13 cellular contexts compared by ENCODE assay signal in the genomic region with DNA sequence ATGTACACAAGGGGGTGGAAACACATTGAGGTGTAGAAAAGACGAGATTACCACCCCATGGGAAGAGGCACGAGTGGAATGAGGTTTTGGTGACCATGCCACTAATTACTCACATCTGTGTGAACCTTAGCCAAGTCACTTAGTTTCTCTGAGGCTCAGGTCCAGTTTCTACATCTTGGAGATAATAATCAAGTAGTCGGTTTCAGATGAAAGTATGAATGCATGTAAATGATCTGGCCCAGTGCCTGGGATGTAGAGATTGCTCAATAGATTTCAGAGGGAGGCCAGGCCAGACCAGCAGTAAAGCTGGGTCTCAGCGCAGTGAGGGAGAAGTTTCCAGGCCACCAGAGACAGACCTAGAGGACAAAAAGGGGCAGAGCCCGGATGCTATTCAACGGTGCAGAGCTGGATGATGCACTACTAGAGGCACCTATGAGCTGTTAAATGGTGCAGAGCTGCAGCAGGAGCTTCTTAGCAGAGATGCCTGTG.
A peak's percentile ranks its signal among the peaks of the same experiment; 100 is the strongest.
DNase-seq lines count a peak whose midpoint lies in the region; ATAC-seq, FAIRE-seq and TF ChIP-seq lines count a peak whose summit lies in the region.
"Had no signal": no experiment of that assay in that cellular context is flagged by ENCODE, and none has a peak within 500 bp of the region (broad histone marks: within the 10 kb centered on the region; RNA-seq: fewer than 3 reads in every experiment).

No MANE protein-coding gene starts in this region.

- H3K4me1 ChIP-seq in A549 (peaks cover 48% of the 10 kb centered on the region), SJSA1 (replicated peaks) (peaks cover 58% of the 10 kb centered on the region)

- peak overlapping the region; percentile 9; the same call in 1 of the 3 replicates for H3K4me3 ChIP-seq in A549
- no peak overlapping the region for H3K4me3 ChIP-seq in SJSA1
- H3K4me3 ChIP-seq: cardiac muscle cell had no signal

- no peaks in the 10 kb centered on the region for H3K27me3 ChIP-seq in SJSA1 (replicated peaks)
- H3K27me3 ChIP-seq: cardiac muscle cell had no signal

- no peaks in the 10 kb centered on the region for H3K36me3 ChIP-seq in SJSA1
- H3K36me3 ChIP-seq: cardiac muscle cell had no signal

- CTCF ChIA-PET in A549 (lab: Yijun Ruan, JAX) (interaction anchor here (0.9 to 2.8 kb wide), 2 partner anchors 19 to 251 kb away, joined by 4 to 8 read pairs; no protein-coding TSS in a partner anchor), GM10248 (lab: Yijun Ruan, JAX) (no interaction called here)

- no peaks in the 10 kb centered on the region for H3K9me3 ChIP-seq in A549
- no peaks in the 10 kb centered on the region for H3K9me3 ChIP-seq in SJSA1 (replicated peaks)

- H3K27ac ChIP-seq in A549 (peak overlapping the region; percentile 94 to 97), SJSA1 (peak overlapping the region; percentile 98)

- POLR2A ChIA-PET in A549 (lab: Yijun Ruan, JAX) (no interaction called here), GM10248 (lab: Yijun Ruan, JAX) (no interaction called here)

- TF ChIP-seq EP300 in A549 (IDR thresholded peaks at IDR 0.05): no peak

- peak overlapping the region; percentile 84 for H3K4me2 ChIP-seq in A549

- no peak for TF ChIP-seq POLR2A in A549 (IDR thresholded peaks at IDR 0.05; ENCODE audit: low read length)

- no peak for TF ChIP-seq RAD21 in A549 (conservative IDR thresholded peaks at IDR 0.05 in 1 of 2, IDR thresholded peaks at IDR 0.05 in 1 of 2)

- FAIRE-seq in A549 (lab: Jason Lieb, UNC): no peak

- WGBS in A549 (ENCODE audit: missing lambda C conversion rate): 18% methylated on average over 6 of the region's 6 CpGs

- TF ChIP-seq CTCF in A549 (IDR thresholded peaks at IDR 0.05) (no peak), GM10248 (IDR thresholded peaks at IDR 0.05; ENCODE audit: control extremely low read depth, extremely low read depth, low read depth, missing control alignments) (no peak)

- ATAC-seq in A549 (peak in 1 of 2 experiments; percentile 50; a peak in 3 of 6 replicates), HG02852 (IDR thresholded peaks at IDR 0.05; ENCODE audit: unreplicated experiment) (peak; percentile 64), left colon (no peak)
- ATAC-seq: natural killer cell had no signal

- intact Hi-C loops in left colon (cut with DNase I, micrococcal nuclease): no loop called here

- DNase-seq in A549 (ENCODE audit: low read depth in 1 of 2, low spot score in 1 of 2) (peak in 1 of 2 experiments; percentile 67), SJSA1 (ENCODE audit: low read depth in 1 of 2, low spot score in 2 of 2) (no peak), iris pigment epithelial cell (ENCODE audit: low read depth) (peak; percentile 8), dedifferentiated amniotic fluid mesenchymal stem cell (ENCODE audit: extremely low spot score) (no peak), GM10248 (ENCODE audit: extremely low spot score) (no peak), left colon (no peak), AG08396 (ENCODE audit: low spot score) (no peak)
- DNase-seq: activated CD4-positive, alpha-beta T cell treated with anti-CD3 and anti-CD28 coated beads for 4 hours; H9; natural killer cell; NCI-H774 had no signal

TF ChIP-seq in A549, 52 proteins besides CTCF, POLR2A, EP300 and RAD21:
- TF ChIP-seq MAFK (IDR thresholded peaks at IDR 0.05; ENCODE audit: partially characterized antibody) (no peak), CHD4 (IDR thresholded peaks at IDR 0.05; ENCODE audit: borderline replicate concordance) (no peak), SREBF2 (IDR thresholded peaks at IDR 0.05) (no peak), PHF8 (IDR thresholded peaks at IDR 0.05; ENCODE audit: borderline replicate concordance, low read depth) (no peak), CEBPB (IDR thresholded peaks at IDR 0.05) (peak; percentile 61 to 94), FOSL2 (IDR thresholded peaks at IDR 0.05) (no peak), FOSL2 (CRISPR knock-in tag; IDR thresholded peaks at IDR 0.05) (no peak), CBX8 (IDR thresholded peaks at IDR 0.05) (no peak), HOXA7 (CRISPR knock-in tag; IDR thresholded peaks at IDR 0.05) (no peak), ZFP36 (IDR thresholded peaks at IDR 0.05; ENCODE audit: borderline replicate concordance, partially characterized antibody) (no peak), RFX5 (IDR thresholded peaks at IDR 0.05) (no peak), HEYL (CRISPR knock-in tag; IDR thresholded peaks at IDR 0.05) (no peak), BHLHE40 (IDR thresholded peaks at IDR 0.05; ENCODE audit: low read depth, low read length) (no peak), GATA3 (IDR thresholded peaks at IDR 0.05; ENCODE audit: borderline replicate concordance) (peak; percentile 75), ZNF302 (CRISPR knock-in tag; IDR thresholded peaks at IDR 0.05) (no peak)
- TF ChIP-seq, protein P1, sequence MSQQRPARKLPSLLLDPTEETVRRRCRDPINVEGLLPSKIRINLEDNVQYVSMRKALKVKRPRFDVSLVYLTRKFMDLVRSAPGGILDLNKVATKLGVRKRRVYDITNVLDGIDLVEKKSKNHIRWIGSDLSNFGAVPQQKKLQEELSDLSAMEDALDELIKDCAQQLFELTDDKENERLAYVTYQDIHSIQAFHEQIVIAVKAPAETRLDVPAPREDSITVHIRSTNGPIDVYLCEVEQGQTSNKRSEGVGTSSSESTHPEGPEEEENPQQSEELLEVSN (IDR thresholded peaks at IDR 0.05; ENCODE audit: borderline replicate concordance, low read depth): no peak
- TF ChIP-seq, protein P2, sequence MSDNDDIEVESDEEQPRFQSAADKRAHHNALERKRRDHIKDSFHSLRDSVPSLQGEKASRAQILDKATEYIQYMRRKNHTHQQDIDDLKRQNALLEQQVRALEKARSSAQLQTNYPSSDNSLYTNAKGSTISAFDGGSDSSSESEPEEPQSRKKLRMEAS (IDR thresholded peaks at IDR 0.05): no peak
- TF ChIP-seq, protein P3, sequence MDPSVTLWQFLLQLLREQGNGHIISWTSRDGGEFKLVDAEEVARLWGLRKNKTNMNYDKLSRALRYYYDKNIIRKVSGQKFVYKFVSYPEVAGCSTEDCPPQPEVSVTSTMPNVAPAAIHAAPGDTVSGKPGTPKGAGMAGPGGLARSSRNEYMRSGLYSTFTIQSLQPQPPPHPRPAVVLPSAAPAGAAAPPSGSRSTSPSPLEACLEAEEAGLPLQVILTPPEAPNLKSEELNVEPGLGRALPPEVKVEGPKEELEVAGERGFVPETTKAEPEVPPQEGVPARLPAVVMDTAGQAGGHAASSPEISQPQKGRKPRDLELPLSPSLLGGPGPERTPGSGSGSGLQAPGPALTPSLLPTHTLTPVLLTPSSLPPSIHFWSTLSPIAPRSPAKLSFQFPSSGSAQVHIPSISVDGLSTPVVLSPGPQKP (IDR thresholded peaks at IDR 0.05; ENCODE audit: low read depth, low read length): no peak
